ENCODE assay signal across 18 cellular contexts in the genomic region with DNA sequence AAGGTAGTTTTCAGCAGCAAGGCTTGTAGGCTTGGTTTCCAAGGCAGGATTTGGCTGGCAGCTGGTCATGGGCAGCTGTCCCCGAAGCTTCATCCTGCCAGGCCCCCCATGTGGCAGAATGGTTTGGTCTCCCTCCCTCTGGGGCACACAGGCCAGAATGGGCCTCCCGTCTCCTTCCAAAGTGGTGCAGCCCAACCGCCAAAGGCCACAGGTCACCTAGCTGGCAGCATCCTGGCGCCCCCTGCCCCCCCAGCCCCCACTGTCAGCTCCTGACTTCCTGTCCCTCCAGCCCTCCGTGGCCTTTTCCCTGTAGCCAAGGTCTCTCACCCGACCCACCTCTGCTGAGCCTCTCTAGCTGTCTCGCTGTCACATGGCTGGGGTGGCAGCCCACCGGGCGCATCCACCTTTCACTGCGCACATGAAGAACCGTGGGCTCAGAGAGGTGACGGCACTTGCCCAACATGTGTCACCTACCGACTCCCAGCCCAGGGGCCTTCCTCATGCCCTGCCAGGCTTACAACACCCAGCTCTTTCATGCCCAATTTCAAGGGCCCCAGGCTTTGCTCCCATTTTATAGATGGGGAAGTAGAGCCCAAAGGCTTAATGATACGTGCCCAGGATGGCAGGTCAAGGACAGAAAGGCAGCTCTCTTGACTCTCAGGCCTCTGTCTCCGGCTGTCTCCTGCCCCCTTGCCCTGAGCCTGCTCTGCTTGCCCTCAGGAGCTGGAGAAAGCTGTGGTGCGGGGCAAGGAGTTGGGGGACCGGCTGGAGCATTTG. TPM values are rescaled to one million over a fixed set of nuclear protein-coding genes. Genes with fewer than 3 reads are reported as not detected.
DNase-seq lines count a peak whose midpoint lies in the region; ATAC-seq and TF ChIP-seq lines count a peak whose summit lies in the region.
"Had no signal": no experiment of that assay in that cellular context is flagged by ENCODE, and none has a peak within 500 bp of the region (broad histone marks: within the 10 kb centered on the region; RNA-seq: fewer than 3 reads in every experiment).

No MANE protein-coding gene starts in this region.

- WGBS in esophagus, 2 donors: 76 to 77% methylated on average over 17 of the region's 17 CpGs

- no peaks in the 10 kb centered on the region for H3K27me3 ChIP-seq in esophagus (ENCODE audit: control insufficient read depth in 1 of 2, insufficient read depth in 2 of 2, low read length in 2 of 2)
- H3K27me3 ChIP-seq in neutrophil: no peaks in the 10 kb centered on the region
- H3K27me3 ChIP-seq: colonic mucosa, left lung, MG63 had no signal

- H3K27ac ChIP-seq in HEK293 (ENCODE audit: extremely low read depth, low read depth, low read length) (no peak overlapping the region), esophagus (ENCODE audit: low read depth in 2 of 2, low read length in 1 of 2) (peak overlapping the region; percentile 86 to 87), neutrophil (peak overlapping the region; percentile 27)
- H3K27ac ChIP-seq: colonic mucosa, gastrocnemius medialis, left lung had no signal

- CTCF ChIA-PET in HEK293 (lab: Yijun Ruan, JAX): interaction anchor here (0.8 kb wide), 1 partner anchor 8 kb away, joined by 3 read pairs; no protein-coding TSS in a partner anchor

- POLR2A ChIA-PET in HEK293 (lab: Yijun Ruan, JAX): interaction anchor here (0.5 to 2.7 kb wide), 3 partner anchors 31 to 477 kb away, joined by 3 to 10 read pairs (median 3); a partner anchor contains a TSS

- H3K4me1 ChIP-seq in HEK293 (ENCODE audit: control insufficient read depth, insufficient read depth, low read length) (no peaks in the 10 kb centered on the region), esophagus (ENCODE audit: control insufficient read depth in 2 of 2, insufficient read depth in 2 of 2, low read length in 1 of 2) (peaks cover 4 to 9% of the 10 kb centered on the region in 2 donors), neutrophil (ENCODE audit: control insufficient read depth in 1 of 2, insufficient read depth in 1 of 2, low read depth in 1 of 2, low read length in 1 of 2) (peaks cover 25 to 32% of the 10 kb centered on the region in 2 experiments)
- H3K4me1 ChIP-seq: colonic mucosa, gastrocnemius medialis, left lung had no signal

- H3K4me3 ChIP-seq in HEK293 (ENCODE audit: low read depth, low read length): no peak overlapping the region
- no peak overlapping the region for H3K4me3 ChIP-seq in esophagus (ENCODE audit: low read depth in 1 of 2, low read length in 2 of 2)
- H3K4me3 ChIP-seq in neutrophil (ENCODE audit: low read depth in 1 of 2, low read length in 1 of 2): no peak overlapping the region
- H3K4me3 ChIP-seq: colonic mucosa, gastrocnemius medialis, left lung, MG63 had no signal

- ATAC-seq in HG03565 (IDR thresholded peaks at IDR 0.05; ENCODE audit: unreplicated experiment) (no peak), HG03457 (IDR thresholded peaks at IDR 0.05; ENCODE audit: unreplicated experiment) (no peak), HG02759 (IDR thresholded peaks at IDR 0.05; ENCODE audit: unreplicated experiment) (no peak)
- ATAC-seq: activated naive CD4-positive, alpha-beta T cell treated with anti-CD3 and anti-CD28 coated beads, Interleukin-2, amount 50 U/mL, for 72 hours; activated T-cell treated with anti-CD3 and anti-CD28 coated beads, Interleukin-2, amount 50 U/mL, for 4 hours; gastrocnemius medialis; left lung; right cardiac atrium had no signal

- peak; percentile 77 to 80 for DNase-seq in NCI-H524 (lab: John Stamatoyannopoulos, UW)
- DNase-seq: activated CD4-positive, alpha-beta memory T cell treated with anti-CD3 and anti-CD28 coated beads, Interleukin-2, amount 10 ng/mL, durations not matched to agents 7 days and 5 days; activated T-cell treated with anti-CD3 and anti-CD28 coated beads, Interleukin-2, amount 50 U/mL, for 4 hours; colonic mucosa; gastrocnemius medialis; GDM1; left lung; MG63; NCI-H1694 treated with DMSO at 0.1 percent for 48 hours; NCI-H345 had no signal

- TF ChIP-seq CTCF in HEK293 (tag by site-specific recombination; IDR thresholded peaks at IDR 0.05) (no peak), neutrophil (IDR thresholded peaks at IDR 0.05) (no peak)

- no peaks in the 10 kb centered on the region for H3K36me3 ChIP-seq in HEK293 (ENCODE audit: control insufficient read depth in 2 of 2, insufficient read depth in 1 of 2, low read length in 2 of 2)
- H3K36me3 ChIP-seq in esophagus (ENCODE audit: control insufficient read depth in 2 of 2, insufficient read depth in 2 of 2, low read length in 1 of 2): peaks cover 0 to 2% of the 10 kb centered on the region in 2 donors
- H3K36me3 ChIP-seq in neutrophil: peaks cover 95% of the 10 kb centered on the region
- H3K36me3 ChIP-seq: colonic mucosa, gastrocnemius medialis, MG63 had no signal

- H3K9me3 ChIP-seq in HEK293 (ENCODE audit: control insufficient read depth, insufficient read depth, low read depth, low read length): no peaks in the 10 kb centered on the region
- no peaks in the 10 kb centered on the region for H3K9me3 ChIP-seq in esophagus (ENCODE audit: control insufficient read depth in 2 of 2, insufficient read depth in 1 of 2, low read depth in 1 of 2, low read length in 1 of 2)
- no peaks in the 10 kb centered on the region for H3K9me3 ChIP-seq in neutrophil
- H3K9me3 ChIP-seq: colonic mucosa, gastrocnemius medialis, left lung, MG63 had no signal

TF ChIP-seq in HEK293, 187 proteins besides CTCF, POLR2A, EP300 and RAD21:
- no peak for TF ChIP-seq SP7 (tag by site-specific recombination; IDR thresholded peaks at IDR 0.05)
- TF ChIP-seq ZNF664 (tag by site-specific recombination; IDR thresholded peaks at IDR 0.05): no peak
- no peak for TF ChIP-seq ZNF423 (tag by site-specific recombination; IDR thresholded peaks at IDR 0.05)
- TF ChIP-seq ZNF239 (tag by site-specific recombination; IDR thresholded peaks at IDR 0.05): no peak
- TF ChIP-seq, protein P1, sequence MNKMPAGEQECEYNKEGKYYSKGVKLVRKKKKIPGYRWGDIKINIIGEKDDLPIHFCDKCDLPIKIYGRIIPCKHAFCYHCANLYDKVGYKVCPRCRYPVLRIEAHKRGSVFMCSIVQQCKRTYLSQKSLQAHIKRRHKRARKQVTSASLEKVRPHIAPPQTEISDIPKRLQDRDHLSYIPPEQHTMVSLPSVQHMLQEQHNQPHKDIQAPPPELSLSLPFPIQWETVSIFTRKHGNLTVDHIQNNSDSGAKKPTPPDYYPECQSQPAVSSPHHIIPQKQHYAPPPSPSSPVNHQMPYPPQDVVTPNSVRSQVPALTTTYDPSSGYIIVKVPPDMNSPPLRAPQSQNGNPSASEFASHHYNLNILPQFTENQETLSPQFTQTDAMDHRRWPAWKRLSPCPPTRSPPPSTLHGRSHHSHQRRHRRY (tag by site-specific recombination; IDR thresholded peaks at IDR 0.05): no peak
- TF ChIP-seq ZNF530 (tag by site-specific recombination; IDR thresholded peaks at IDR 0.05; ENCODE audit: low read depth): no peak
- TF ChIP-seq, protein P2, sequence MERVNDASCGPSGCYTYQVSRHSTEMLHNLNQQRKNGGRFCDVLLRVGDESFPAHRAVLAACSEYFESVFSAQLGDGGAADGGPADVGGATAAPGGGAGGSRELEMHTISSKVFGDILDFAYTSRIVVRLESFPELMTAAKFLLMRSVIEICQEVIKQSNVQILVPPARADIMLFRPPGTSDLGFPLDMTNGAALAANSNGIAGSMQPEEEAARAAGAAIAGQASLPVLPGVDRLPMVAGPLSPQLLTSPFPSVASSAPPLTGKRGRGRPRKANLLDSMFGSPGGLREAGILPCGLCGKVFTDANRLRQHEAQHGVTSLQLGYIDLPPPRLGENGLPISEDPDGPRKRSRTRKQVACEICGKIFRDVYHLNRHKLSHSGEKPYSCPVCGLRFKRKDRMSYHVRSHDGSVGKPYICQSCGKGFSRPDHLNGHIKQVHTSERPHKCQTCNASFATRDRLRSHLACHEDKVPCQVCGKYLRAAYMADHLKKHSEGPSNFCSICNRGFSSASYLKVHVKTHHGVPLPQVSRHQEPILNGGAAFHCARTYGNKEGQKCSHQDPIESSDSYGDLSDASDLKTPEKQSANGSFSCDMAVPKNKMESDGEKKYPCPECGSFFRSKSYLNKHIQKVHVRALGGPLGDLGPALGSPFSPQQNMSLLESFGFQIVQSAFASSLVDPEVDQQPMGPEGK (tag by site-specific recombination; IDR thresholded peaks at IDR 0.05): 0 out of 2 replicates have a peak, but pooled peaks have one; percentile 22
- TF ChIP-seq, protein P3, sequence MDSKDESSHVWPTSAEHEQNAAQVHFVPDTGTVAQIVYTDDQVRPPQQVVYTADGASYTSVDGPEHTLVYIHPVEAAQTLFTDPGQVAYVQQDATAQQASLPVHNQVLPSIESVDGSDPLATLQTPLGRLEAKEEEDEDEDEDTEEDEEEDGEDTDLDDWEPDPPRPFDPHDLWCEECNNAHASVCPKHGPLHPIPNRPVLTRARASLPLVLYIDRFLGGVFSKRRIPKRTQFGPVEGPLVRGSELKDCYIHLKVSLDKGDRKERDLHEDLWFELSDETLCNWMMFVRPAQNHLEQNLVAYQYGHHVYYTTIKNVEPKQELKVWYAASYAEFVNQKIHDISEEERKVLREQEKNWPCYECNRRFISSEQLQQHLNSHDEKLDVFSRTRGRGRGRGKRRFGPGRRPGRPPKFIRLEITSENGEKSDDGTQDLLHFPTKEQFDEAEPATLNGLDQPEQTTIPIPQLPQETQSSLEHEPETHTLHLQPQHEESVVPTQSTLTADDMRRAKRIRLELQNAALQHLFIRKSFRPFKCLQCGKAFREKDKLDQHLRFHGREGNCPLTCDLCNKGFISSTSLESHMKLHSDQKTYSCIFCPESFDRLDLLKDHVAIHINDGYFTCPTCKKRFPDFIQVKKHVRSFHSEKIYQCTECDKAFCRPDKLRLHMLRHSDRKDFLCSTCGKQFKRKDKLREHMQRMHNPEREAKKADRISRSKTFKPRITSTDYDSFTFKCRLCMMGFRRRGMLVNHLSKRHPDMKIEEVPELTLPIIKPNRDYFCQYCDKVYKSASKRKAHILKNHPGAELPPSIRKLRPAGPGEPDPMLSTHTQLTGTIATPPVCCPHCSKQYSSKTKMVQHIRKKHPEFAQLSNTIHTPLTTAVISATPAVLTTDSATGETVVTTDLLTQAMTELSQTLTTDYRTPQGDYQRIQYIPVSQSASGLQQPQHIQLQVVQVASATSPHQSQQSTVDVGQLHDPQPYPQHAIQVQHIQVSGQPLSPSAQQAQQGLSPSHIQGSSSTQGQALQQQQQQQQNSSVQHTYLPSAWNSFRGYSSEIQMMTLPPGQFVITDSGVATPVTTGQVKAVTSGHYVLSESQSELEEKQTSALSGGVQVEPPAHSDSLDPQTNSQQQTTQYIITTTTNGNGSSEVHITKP (tag by site-specific recombination; IDR thresholded peaks at IDR 0.05): peak; percentile 98
- no peak for TF ChIP-seq ZNF214 (tag by site-specific recombination; IDR thresholded peaks at IDR 0.05; ENCODE audit: borderline replicate concordance)
- no peak for TF ChIP-seq ZNF658 (tag by site-specific recombination; IDR thresholded peaks at IDR 0.05)
- TF ChIP-seq ZNF501 (tag by site-specific recombination; IDR thresholded peaks at IDR 0.05): no peak

RNA-seq across cellular contexts. Expression of a gene that starts 8.8 kb away (rescaled TPM):
- 10 to 100 TPM; 11.2 to 33.3 TPM for polyA plus RNA-seq in esophagus

RNA-seq across cellular contexts. Expression of a gene that starts 10.2 kb away (rescaled TPM):
- polyA plus RNA-seq in esophagus: 10 to 100 TPM; 28.5 to 31.2 TPM

RNA-seq across cellular contexts. Expression of a gene that starts 30.9 kb away (rescaled TPM):
- 100 to 1,000 TPM; 442 to 808 TPM for polyA plus RNA-seq in esophagus

RNA-seq across cellular contexts. Expression of a gene that starts 31.4 kb away (rescaled TPM):
- polyA plus RNA-seq in esophagus: 100 to 1,000 TPM; 201 to 211 TPM

RNA-seq across cellular contexts. Expression of a gene that starts 43.5 kb away (rescaled TPM):
- 10 to 100 TPM; 63.7 to 85.4 TPM for polyA plus RNA-seq in esophagus
